In genomic region chr1:160400646-160401486, GRCh38 we compare ENCODE assay signal across 8 cellular contexts. TPM values are rescaled to one million over a fixed set of nuclear protein-coding genes. Genes with fewer than 3 reads are reported as not detected.
DNase-seq lines count a peak whose midpoint lies in the region; ATAC-seq and TF ChIP-seq lines count a peak whose summit lies in the region.

No MANE protein-coding gene starts in this region.

- H3K27ac Mint-ChIP-seq in CD4-positive, alpha-beta T cell, result no peak overlapping the region

- no peaks in the 10 kb centered on the region for H3K9me3 Mint-ChIP-seq in CD4-positive, alpha-beta T cell

- H4K20me1 ChIP-seq in Loucy (ENCODE audit: insufficient read depth, low read length, poor library complexity, severe bottlenecking), result no peaks in the 10 kb centered on the region

- POLR2A ChIA-PET in CD4-positive, alpha-beta T cell (lab: Charles Lee), result no interaction called here
- POLR2A ChIA-PET in GM10248 (lab: Yijun Ruan, JAX), result no interaction called here

- no peaks in the 10 kb centered on the region for H3K36me3 Mint-ChIP-seq in CD4-positive, alpha-beta T cell (ENCODE audit: low read depth)

- peak overlapping the region; percentile 84 for H3K4me3 ChIP-seq in Loucy (ENCODE audit: low read length, poor library complexity, severe bottlenecking)
- peak overlapping the region; percentile 59 for H3K4me3 ChIP-seq in colonic mucosa
- H3K4me3 ChIP-seq in mesodermal cell (ENCODE audit: extremely low read depth, insufficient read depth, low read length, poor library complexity, severe bottlenecking), result peak overlapping the region; percentile 88
- H3K4me3 ChIP-seq in vagina, result peak overlapping the region; percentile 69 to 75

- DNase-seq in CD4-positive, alpha-beta T cell, result no peak
- DNase-seq in colonic mucosa (peak; percentile 35), vagina (ENCODE audit: extremely low spot score in 2 of 2) (peak in 1 of 2 donors; percentile 79), GM10248 (ENCODE audit: extremely low spot score) (no peak), GM10266 (ENCODE audit: extremely low spot score) (no peak)
- no peak for DNase-seq in activated CD4-positive, alpha-beta T cell treated with anti-CD3 and anti-CD28 coated beads for 48 hours

- peaks cover 37% of the 10 kb centered on the region for H3K27me3 Mint-ChIP-seq in CD4-positive, alpha-beta T cell

- no peaks in the 10 kb centered on the region for H3K79me2 ChIP-seq in Loucy (ENCODE audit: insufficient read depth, low read length)

- no peaks in the 10 kb centered on the region for H3F3A ChIP-seq in Loucy (ENCODE audit: low read depth)

- H3K27ac ChIP-seq in CD4-positive, alpha-beta T cell (ENCODE audit: low read depth, low read length), result no peak overlapping the region
- H3K27ac ChIP-seq in colonic mucosa, result no peak overlapping the region
- H3K27ac ChIP-seq in mesodermal cell (ENCODE audit: low read depth, low read length, severe bottlenecking), result peak overlapping the region; percentile 71
- peak overlapping the region; percentile 88 for H3K27ac ChIP-seq in vagina

- peak overlapping the region; percentile 97 for H2AFZ ChIP-seq in Loucy (ENCODE audit: low read length)

- H3K27me3 ChIP-seq in CD4-positive, alpha-beta T cell (ENCODE audit: control insufficient read depth, insufficient read depth, low read length), result peaks cover 17% of the 10 kb centered on the region
- H3K27me3 ChIP-seq in Loucy (ENCODE audit: insufficient read depth, low read length, poor library complexity, severe bottlenecking), result no peaks in the 10 kb centered on the region
- no peaks in the 10 kb centered on the region for H3K27me3 ChIP-seq in colonic mucosa
- no peaks in the 10 kb centered on the region for H3K27me3 ChIP-seq in vagina

- CTCF ChIA-PET in CD4-positive, alpha-beta T cell (lab: Charles Lee), result no interaction called here
- CTCF ChIA-PET in GM10248 (lab: Yijun Ruan, JAX), result interaction anchor here (0.9 kb wide), 1 partner anchor 24 kb away, joined by 3 read pairs; no protein-coding TSS in a partner anchor

- peak overlapping the region; percentile 86 for H3K9ac ChIP-seq in Loucy (ENCODE audit: low read depth, low read length, poor library complexity, severe bottlenecking)
- H3K9ac ChIP-seq in colonic mucosa (ENCODE audit: low read depth in 2 of 2, low read length in 2 of 2), result peak overlapping the region; percentile 60 to 70

- H3K36me3 ChIP-seq in Loucy (ENCODE audit: insufficient read depth, low read length) (no peaks in the 10 kb centered on the region), colonic mucosa (no peaks in the 10 kb centered on the region), mesodermal cell (ENCODE audit: control insufficient read depth, insufficient read depth, low read length) (peaks cover 4% of the 10 kb centered on the region), vagina (no peaks in the 10 kb centered on the region)

- 0 to 1% methylated on average over 23 to 26 of the region's 55 CpGs for WGBS in mesodermal cell (ENCODE audit: insufficient coverage in 2 of 2), 2 experiments

- peaks cover 9% of the 10 kb centered on the region for H3K4me1 Mint-ChIP-seq in CD4-positive, alpha-beta T cell (ENCODE audit: low read depth)

- H3K9me2 ChIP-seq in Loucy (replicated peaks; ENCODE audit: low read depth, low read length), result no peaks in the 10 kb centered on the region

- H3K4me3 Mint-ChIP-seq in CD4-positive, alpha-beta T cell, result peak overlapping the region; percentile 71

- intact Hi-C loops in CD4-positive, alpha-beta T cell (cut with DNase I, micrococcal nuclease), result no loop called here
- intact Hi-C loops in colonic mucosa (cut with DNase I), result no loop called here
- intact Hi-C loops in vagina (cut with DNase I), result no loop called here

- H3K4me2 ChIP-seq in Loucy (ENCODE audit: low read depth, low read length, poor library complexity, severe bottlenecking), result peak overlapping the region; percentile 83

- TF ChIP-seq CTCF in CD4-positive, alpha-beta T cell (IDR thresholded peaks at IDR 0.05), result no peak
- TF ChIP-seq CTCF in Loucy (conservative IDR thresholded peaks at IDR 0.05; ENCODE audit: low read length) (no peak), colonic mucosa (IDR thresholded peaks at IDR 0.05) (no peak), vagina (IDR thresholded peaks at IDR 0.05) (peak in 1 of 3 experiments; percentile 10), GM10248 (IDR thresholded peaks at IDR 0.05; ENCODE audit: control extremely low read depth, extremely low read depth, low read depth, missing control alignments) (no peak), GM10266 (IDR thresholded peaks at IDR 0.05; ENCODE audit: control insufficient read depth, insufficient read depth, low read depth, missing control alignments) (no peak)

- peak; percentile 58 for ATAC-seq in CD4-positive, alpha-beta T cell (ENCODE audit: poor library complexity)

- no peak for TF ChIP-seq POLR2A in vagina (IDR thresholded peaks at IDR 0.05)

- H3K9me3 ChIP-seq in CD4-positive, alpha-beta T cell (ENCODE audit: control insufficient read depth, low read length), result no peaks in the 10 kb centered on the region
- no peaks in the 10 kb centered on the region for H3K9me3 ChIP-seq in Loucy (ENCODE audit: insufficient read depth, low read depth, low read length)
- no peaks in the 10 kb centered on the region for H3K9me3 ChIP-seq in colonic mucosa
- no peaks in the 10 kb centered on the region for H3K9me3 ChIP-seq in mesodermal cell (ENCODE audit: control insufficient read depth, low read length)
- no peaks in the 10 kb centered on the region for H3K9me3 ChIP-seq in vagina

- H3K4me1 ChIP-seq in Loucy (ENCODE audit: insufficient read depth, low read length, poor library complexity, severe bottlenecking), result peaks cover 9% of the 10 kb centered on the region
- no peaks in the 10 kb centered on the region for H3K4me1 ChIP-seq in colonic mucosa
- H3K4me1 ChIP-seq in mesodermal cell (ENCODE audit: control insufficient read depth, insufficient read depth, low read length, poor library complexity, severe bottlenecking), result peaks cover 28% of the 10 kb centered on the region
- H3K4me1 ChIP-seq in vagina, result peaks cover 19% of the 10 kb centered on the region

RNA-seq across cellular contexts. Expression of gene VANGL2, which starts 0.5 kb away (rescaled TPM):
- not detected for total RNA-seq in CD4-positive, alpha-beta T cell
- total RNA-seq in colonic mucosa, result 10 to 100 TPM in 1 of 2 donors, 1 to 10 TPM in 1; 3.9 to 10.3 TPM
- 36.1 TPM for polyA plus RNA-seq in mesodermal cell (2013, experiment 1 of 2)
- polyA plus RNA-seq in mesodermal cell (2013, experiment 2 of 2), result 28.8 TPM
- total RNA-seq in vagina, result 11.0 TPM

RNA-seq across cellular contexts. Expression of gene NHLH1, which starts 34.0 kb away (rescaled TPM):
- total RNA-seq in CD4-positive, alpha-beta T cell, result under 1 TPM in 1 of 2 experiments, not detected in 1; 0.08 TPM
- total RNA-seq in colonic mucosa (under 1 TPM in 1 of 2 donors, not detected in 1; 0.12 TPM), vagina (not detected)
- polyA plus RNA-seq in mesodermal cell (2013, experiment 1 of 2), result 1.1 TPM
- polyA plus RNA-seq in mesodermal cell (2013, experiment 2 of 2), result 0.81 TPM

RNA-seq across cellular contexts. Expression of gene NCSTN, which starts 57.7 kb away (rescaled TPM):
- 10 to 100 TPM; 54.9 to 56.6 TPM for total RNA-seq in CD4-positive, alpha-beta T cell
- total RNA-seq in colonic mucosa (10 to 100 TPM; 83.5 to 88.0 TPM), vagina (50.6 TPM)
- 98.1 TPM for polyA plus RNA-seq in mesodermal cell (2013, experiment 1 of 2)
- polyA plus RNA-seq in mesodermal cell (2013, experiment 2 of 2), result 95.6 TPM

RNA-seq across cellular contexts. Expression of gene COPA, which starts 57.8 kb away (rescaled TPM):
- 100 to 1,000 TPM in 1 of 2 experiments, 10 to 100 TPM in 1; 95.0 to 107 TPM for total RNA-seq in CD4-positive, alpha-beta T cell
- total RNA-seq in colonic mucosa (100 to 1,000 TPM; 154 to 163 TPM), vagina (106 TPM)
- polyA plus RNA-seq in mesodermal cell (2013, experiment 1 of 2), result 210 TPM
- 194 TPM for polyA plus RNA-seq in mesodermal cell (2013, experiment 2 of 2)

Comparison
In these comparisons a context has a peak if more than half of its experiments do, and no peak if none do; other contexts are left out.
1. H3K27ac ChIP-seq: peak in mesodermal cell (single experiment) and vagina (single experiment); none in CD4-positive, alpha-beta T cell (single experiment) and colonic mucosa (single experiment).
2. RNA of gene VANGL2, which starts 0.5 kb away (total RNA-seq): 11.0 TPM in vagina (single experiment) and 3.9 to 10.3 TPM in colonic mucosa; not detected in CD4-positive, alpha-beta T cell; every median in the first group is over 4 times any median in the second.
3. Peak in every context shown above with its lines, with median percentiles within 50 percentile points of each other: H3K4me3 ChIP-seq.